ENCODE assay signal across 17 cellular contexts in the genomic region with DNA sequence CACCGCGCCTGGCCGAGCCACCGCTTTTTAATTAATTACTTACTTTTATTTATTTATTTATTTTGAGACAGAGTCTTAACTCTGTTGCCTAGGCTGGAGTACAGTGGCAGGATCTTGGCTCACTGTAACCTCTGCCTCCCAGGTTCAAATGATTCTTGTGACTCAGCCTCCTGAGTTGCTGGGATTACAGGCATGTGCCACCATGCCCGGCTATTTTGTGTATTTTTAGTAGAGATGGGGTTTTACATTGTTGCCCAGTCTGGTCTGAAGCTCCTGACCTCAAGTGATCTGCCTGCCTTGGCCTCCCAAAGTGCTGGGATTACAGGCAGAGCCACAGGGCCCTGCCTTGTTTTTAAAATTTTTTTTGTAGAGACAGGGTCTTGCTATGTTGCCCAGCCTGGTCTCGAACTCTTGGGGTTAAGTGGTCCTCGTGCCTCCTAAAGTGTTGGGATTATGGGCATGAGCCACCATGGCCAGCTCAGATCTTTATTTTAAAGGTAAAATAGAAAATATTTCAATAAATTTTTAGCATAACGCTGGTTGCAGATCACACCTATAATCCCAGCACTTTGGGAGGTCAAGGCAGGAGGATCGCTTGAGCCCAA. TPM values are rescaled to one million over a fixed set of nuclear protein-coding genes. Genes with fewer than 3 reads are reported as not detected.
DNase-seq lines count a peak whose midpoint lies in the region; ATAC-seq and TF ChIP-seq lines count a peak whose summit lies in the region.
"Had no signal": no experiment of that assay in that cellular context is flagged by ENCODE, and none has a peak within 500 bp of the region (broad histone marks: within the 10 kb centered on the region; RNA-seq: fewer than 3 reads in every experiment).

No MANE protein-coding gene starts in this region.

- DNase-seq in MCF 10A (ENCODE audit: unreplicated experiment) (peak; percentile 48), breast epithelium (ENCODE audit: low spot score in 2 of 2) (no peak), foreskin keratinocyte (peak; percentile 23 to 55), hepatocyte (ENCODE audit: low spot score) (no peak), middle frontal gyrus (ENCODE audit: extremely low spot score, low spot score) (no peak)
- no peak for DNase-seq in activated CD8-positive, alpha-beta T cell treated with anti-CD3 and anti-CD28 coated beads for 36 hours
- DNase-seq in stimulated activated effector memory CD8-positive, alpha-beta T cell treated with anti-CD3 and anti-CD28 coated beads, Interleukin-12 subunit alpha, Interleukin-12 subunit beta, amount 100 ng/mL, for 72 hours (ENCODE audit: low spot score in 2 of 2): no peak
- DNase-seq: activated CD8-positive, alpha-beta memory T cell treated with anti-CD3 and anti-CD28 coated beads, Interleukin-2, amount 50 U/mL, for 48 hours; anterior cingulate cortex; NCI-H1694; NK-92 treated with Interleukin-12 subunit alpha and Interleukin-12 subunit beta, amount 100 ng/mL, for 24 hours; posterior cingulate gyrus; SW 1271 had no signal

- H3K4me3 ChIP-seq in breast epithelium (no peak overlapping the region), hepatocyte (no peak overlapping the region)
- H3K4me3 ChIP-seq: skin epidermis, tibial nerve had no signal

- peaks cover 46% of the 10 kb centered on the region for H3K36me3 Mint-ChIP-seq in MCF 10A (ENCODE audit: insufficient read depth, unreplicated experiment)
- H3K36me3 Mint-ChIP-seq in activated CD8-positive, alpha-beta T cell treated with anti-CD3 and anti-CD28 coated beads for 36 hours (ENCODE audit: low read depth): peaks cover 14% of the 10 kb centered on the region
- peaks cover 58% of the 10 kb centered on the region for H3K36me3 Mint-ChIP-seq in stimulated activated effector memory CD8-positive, alpha-beta T cell treated with anti-CD3 and anti-CD28 coated beads, Interleukin-12 subunit alpha, Interleukin-12 subunit beta, amount 100 ng/mL, for 72 hours

- H3K79me2 ChIP-seq in hepatocyte: peaks cover 4% of the 10 kb centered on the region

- no peak overlapping the region for H3K4me2 ChIP-seq in hepatocyte

- H3K27me3 Mint-ChIP-seq in MCF 10A (ENCODE audit: insufficient read depth, unreplicated experiment): no peaks in the 10 kb centered on the region
- no peaks in the 10 kb centered on the region for H3K27me3 Mint-ChIP-seq in activated CD8-positive, alpha-beta T cell treated with anti-CD3 and anti-CD28 coated beads for 36 hours

- H3K4me3 Mint-ChIP-seq in MCF 10A (ENCODE audit: unreplicated experiment): no peak overlapping the region
- no peak overlapping the region for H3K4me3 Mint-ChIP-seq in activated CD8-positive, alpha-beta T cell treated with anti-CD3 and anti-CD28 coated beads for 36 hours
- peak overlapping the region; percentile 76 for H3K4me3 Mint-ChIP-seq in stimulated activated effector memory CD8-positive, alpha-beta T cell treated with anti-CD3 and anti-CD28 coated beads, Interleukin-12 subunit alpha, Interleukin-12 subunit beta, amount 100 ng/mL, for 72 hours

- no peaks in the 10 kb centered on the region for H4K20me1 ChIP-seq in hepatocyte (ENCODE audit: insufficient read depth, poor library complexity, severe bottlenecking)

- H3K36me3 ChIP-seq in breast epithelium (no peaks in the 10 kb centered on the region), hepatocyte (replicated peaks; ENCODE audit: insufficient read depth, low read depth) (no peaks in the 10 kb centered on the region)

- no peaks in the 10 kb centered on the region for H3K9me2 ChIP-seq in hepatocyte (replicated peaks; ENCODE audit: insufficient read depth)

- H3K27ac Mint-ChIP-seq in MCF 10A (ENCODE audit: low read depth, unreplicated experiment): no peak overlapping the region
- peak overlapping the region; percentile 99 for H3K27ac Mint-ChIP-seq in activated CD8-positive, alpha-beta T cell treated with anti-CD3 and anti-CD28 coated beads for 36 hours
- H3K27ac Mint-ChIP-seq in stimulated activated effector memory CD8-positive, alpha-beta T cell treated with anti-CD3 and anti-CD28 coated beads, Interleukin-12 subunit alpha, Interleukin-12 subunit beta, amount 100 ng/mL, for 72 hours: peak overlapping the region; percentile 99

- no peak overlapping the region for H2AFZ ChIP-seq in hepatocyte

- no peak overlapping the region for H3K27ac ChIP-seq in breast epithelium
- H3K27ac ChIP-seq in foreskin keratinocyte: no peak overlapping the region
- no peak overlapping the region for H3K27ac ChIP-seq in hepatocyte

- TF ChIP-seq POLR2A in breast epithelium (IDR thresholded peaks at IDR 0.05): no peak

- no peaks in the 10 kb centered on the region for H3K9me3 Mint-ChIP-seq in MCF 10A (ENCODE audit: unreplicated experiment)
- no peaks in the 10 kb centered on the region for H3K9me3 Mint-ChIP-seq in activated CD8-positive, alpha-beta T cell treated with anti-CD3 and anti-CD28 coated beads for 36 hours
- no peaks in the 10 kb centered on the region for H3K9me3 Mint-ChIP-seq in stimulated activated effector memory CD8-positive, alpha-beta T cell treated with anti-CD3 and anti-CD28 coated beads, Interleukin-12 subunit alpha, Interleukin-12 subunit beta, amount 100 ng/mL, for 72 hours

- 98% methylated on average over 9 of the region's 9 CpGs for WGBS in hepatocyte (ENCODE audit: low lambda C conversion rate, missing lambda C conversion rate)

- H3K27me3 ChIP-seq in breast epithelium (no peaks in the 10 kb centered on the region), foreskin keratinocyte (no peaks in the 10 kb centered on the region), hepatocyte (no peaks in the 10 kb centered on the region)
- H3K27me3 ChIP-seq: tibial nerve had no signal

- no peak for TF ChIP-seq CTCF in MCF 10A (IDR thresholded peaks at IDR 0.05; ENCODE audit: unreplicated experiment)
- TF ChIP-seq CTCF in breast epithelium (IDR thresholded peaks at IDR 0.05): no peak
- no peak for TF ChIP-seq CTCF in activated CD8-positive, alpha-beta T cell treated with anti-CD3 and anti-CD28 coated beads for 36 hours (IDR thresholded peaks at IDR 0.05)
- TF ChIP-seq CTCF in foreskin keratinocyte (conservative IDR thresholded peaks at IDR 0.05): no peak
- no peak for TF ChIP-seq CTCF in hepatocyte (IDR thresholded peaks at IDR 0.05; ENCODE audit: poor library complexity)

- POLR2A ChIA-PET in MCF 10A (lab: Yijun Ruan, JAX): interaction anchor here (0.7 kb wide), 1 partner anchor 654 kb away, joined by 3 read pairs; no protein-coding TSS in a partner anchor
- POLR2A ChIA-PET in activated CD8-positive, alpha-beta T cell treated with anti-CD3 and anti-CD28 coated beads for 36 hours (lab: Charles Lee): interaction anchor here (1.7 kb wide), 1 partner anchor 59 kb away, joined by 5 read pairs; no protein-coding TSS in a partner anchor

- H3K9me3 ChIP-seq in breast epithelium: no peaks in the 10 kb centered on the region
- no peaks in the 10 kb centered on the region for H3K9me3 ChIP-seq in hepatocyte (ENCODE audit: low read depth)
- H3K9me3 ChIP-seq: tibial nerve had no signal

- CTCF ChIA-PET in MCF 10A (lab: Yijun Ruan, JAX): interaction anchor here (1.0 kb wide), 1 partner anchor 9 kb away, joined by 6 read pairs; no protein-coding TSS in a partner anchor
- CTCF ChIA-PET in activated CD8-positive, alpha-beta T cell treated with anti-CD3 and anti-CD28 coated beads for 36 hours (lab: Charles Lee): interaction anchor here (0.6 kb wide), 1 partner anchor 92 kb away, joined by 3 read pairs; no protein-coding TSS in a partner anchor

- peaks cover 12% of the 10 kb centered on the region for H3K4me1 Mint-ChIP-seq in MCF 10A (ENCODE audit: insufficient read depth, unreplicated experiment)
- H3K4me1 Mint-ChIP-seq in activated CD8-positive, alpha-beta T cell treated with anti-CD3 and anti-CD28 coated beads for 36 hours (ENCODE audit: low read depth): peaks cover 35% of the 10 kb centered on the region
- peaks cover 28% of the 10 kb centered on the region for H3K4me1 Mint-ChIP-seq in stimulated activated effector memory CD8-positive, alpha-beta T cell treated with anti-CD3 and anti-CD28 coated beads, Interleukin-12 subunit alpha, Interleukin-12 subunit beta, amount 100 ng/mL, for 72 hours

- H3K4me1 ChIP-seq in breast epithelium: no peaks in the 10 kb centered on the region
- peaks cover 9% of the 10 kb centered on the region for H3K4me1 ChIP-seq in foreskin keratinocyte
- H3K4me1 ChIP-seq in hepatocyte (ENCODE audit: insufficient read depth): no peaks in the 10 kb centered on the region

- ATAC-seq in activated CD8-positive, alpha-beta T cell treated with anti-CD3 and anti-CD28 coated beads for 36 hours: no peak
- ATAC-seq in foreskin keratinocyte (peak; percentile 38), esophagus mucosa (no peak)
- ATAC-seq in stimulated activated effector memory CD8-positive, alpha-beta T cell treated with anti-CD3 and anti-CD28 coated beads, Interleukin-12 subunit alpha, Interleukin-12 subunit beta, amount 100 ng/mL, for 72 hours: no peak

- intact Hi-C loops in MCF 10A (cut with micrococcal nuclease): no loop called here
- intact Hi-C loops in breast epithelium (cut with DNase I; ENCODE audit: low total_unique reads): no loop called here
- intact Hi-C loops in activated CD8-positive, alpha-beta T cell treated with anti-CD3 and anti-CD28 coated beads for 36 hours (cut with micrococcal nuclease): no loop called here

- no TSS peak for BruUV-seq in MCF 10A (replicated peaks; lab: Mats Ljungman, UMichigan)

RNA-seq across cellular contexts. Expression of a gene that starts 18.3 kb away (rescaled TPM):
- total RNA-seq in MCF 10A (2022) (18.3 and 21.8 TPM in 2 replicates), breast epithelium (10 to 100 TPM; 22.4 to 38.0 (median 32.3) TPM), foreskin keratinocyte (24.7 and 25.1 TPM in 2 replicates), hepatocyte (40.4 and 54.8 TPM in 2 replicates), esophagus mucosa (24.2 TPM)
- 10 to 100 TPM; 22.3 to 25.6 TPM for total RNA-seq in activated CD8-positive, alpha-beta T cell treated with anti-CD3 and anti-CD28 coated beads for 36 hours
- polyA plus RNA-seq in foreskin keratinocyte (35.6 and 38.8 TPM in 2 replicates), hepatocyte (78.8 and 80.5 TPM in 2 replicates)

RNA-seq across cellular contexts. Expression of a gene that starts 50.4 kb away (rescaled TPM):
- total RNA-seq in MCF 10A (2022) (61.3 and 62.9 TPM in 2 replicates), breast epithelium (10 to 100 TPM; 26.7 to 28.5 (median 27.9) TPM), foreskin keratinocyte (20.2 and 21.8 TPM in 2 replicates), hepatocyte (24.1 and 29.2 TPM in 2 replicates), esophagus mucosa (19.2 TPM)
- total RNA-seq in activated CD8-positive, alpha-beta T cell treated with anti-CD3 and anti-CD28 coated beads for 36 hours: 10 to 100 TPM; 67.6 to 70.8 TPM
- polyA plus RNA-seq in foreskin keratinocyte (10.0 and 12.0 TPM in 2 replicates), hepatocyte (30.8 and 32.0 TPM in 2 replicates)

RNA-seq across cellular contexts. Expression of a gene that starts 59.0 kb away (rescaled TPM):
- total RNA-seq in MCF 10A (2022): 29.9 and 35.0 TPM in 2 replicates
- total RNA-seq in breast epithelium: 10 to 100 TPM; 12.6 to 33.1 (median 23.6) TPM
- total RNA-seq in activated CD8-positive, alpha-beta T cell treated with anti-CD3 and anti-CD28 coated beads for 36 hours: 10 to 100 TPM; 13.0 to 13.8 TPM
- 9.2 and 10.9 TPM in 2 replicates for total RNA-seq in foreskin keratinocyte
- polyA plus RNA-seq in foreskin keratinocyte: 7.4 and 8.6 TPM in 2 replicates
- total RNA-seq in hepatocyte: 17.4 and 18.5 TPM in 2 replicates
- 11.7 and 14.8 TPM in 2 replicates for polyA plus RNA-seq in hepatocyte
- 8.1 TPM for total RNA-seq in esophagus mucosa

RNA-seq across cellular contexts. Expression of a gene that starts 59.3 kb away (rescaled TPM):
- 0.56 and 1.6 TPM in 2 replicates for total RNA-seq in MCF 10A (2022)
- total RNA-seq in breast epithelium: 1 to 10 TPM; 1.3 to 2.3 (median 1.8) TPM
- total RNA-seq in activated CD8-positive, alpha-beta T cell treated with anti-CD3 and anti-CD28 coated beads for 36 hours: under 1 TPM; 0.18 to 0.38 TPM
- total RNA-seq in foreskin keratinocyte: 0.18 and 0.31 TPM in 2 replicates
- polyA plus RNA-seq in foreskin keratinocyte: 0.29 and 0.30 TPM in 2 replicates
- 0.23 and 0.64 TPM in 2 replicates for total RNA-seq in hepatocyte
- polyA plus RNA-seq in hepatocyte: 1.6 and 3.3 TPM in 2 replicates
- 0.28 TPM for total RNA-seq in esophagus mucosa
- total RNA-seq: G401 had no signal

Comparison
In these comparisons a context has a peak if more than half of its experiments do, and no peak if none do; other contexts are left out.
1. DNase-seq: peak in MCF 10A (single experiment) and foreskin keratinocyte (2 of 2); none in breast epithelium (0 of 2), activated CD8-positive, alpha-beta T cell treated with anti-CD3 and anti-CD28 coated beads for 36 hours (single experiment), stimulated activated effector memory CD8-positive, alpha-beta T cell treated with anti-CD3 and anti-CD28 coated beads, Interleukin-12 subunit alpha, Interleukin-12 subunit beta, amount 100 ng/mL, for 72 hours (0 of 2), hepatocyte (single experiment) and middle frontal gyrus (single experiment).